ENCODE assay signal across 1 cellular context in the genomic region with DNA sequence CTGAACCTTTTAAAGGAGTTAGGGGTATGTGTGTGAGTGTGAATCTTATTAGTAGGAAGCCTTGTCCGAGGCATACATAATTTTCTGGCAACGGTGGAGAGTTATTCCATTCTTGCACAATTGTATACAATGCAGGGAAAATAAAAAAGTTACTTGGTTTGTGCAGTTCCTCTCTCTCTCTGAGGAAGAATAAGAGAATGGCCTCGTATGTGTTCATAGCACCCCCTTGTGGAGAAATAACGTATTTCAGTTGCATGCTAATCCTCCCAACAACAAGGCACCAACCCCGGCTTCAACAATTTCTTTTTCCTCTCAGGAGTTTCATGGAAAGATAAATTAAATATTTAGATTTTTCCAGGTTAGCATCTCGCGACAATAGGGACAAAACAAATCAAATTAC.
A peak's percentile ranks its signal among the peaks of the same experiment; 100 is the strongest.
TF ChIP-seq lines count a peak whose summit lies in the region.

No MANE protein-coding gene starts in this region.

TF ChIP-seq in HEK293, 187 proteins besides CTCF, POLR2A, EP300 and RAD21 (continued from another document):
- TF ChIP-seq ZNF513 (tag by site-specific recombination; IDR thresholded peaks at IDR 0.05) (0 out of 2 replicates have a peak, but pooled peaks have one; percentile 8), ZNF350 (tag by site-specific recombination; IDR thresholded peaks at IDR 0.05) (no peak), ZNF558 (tag by site-specific recombination; IDR thresholded peaks at IDR 0.05) (no peak)
